In the genomic region with DNA sequence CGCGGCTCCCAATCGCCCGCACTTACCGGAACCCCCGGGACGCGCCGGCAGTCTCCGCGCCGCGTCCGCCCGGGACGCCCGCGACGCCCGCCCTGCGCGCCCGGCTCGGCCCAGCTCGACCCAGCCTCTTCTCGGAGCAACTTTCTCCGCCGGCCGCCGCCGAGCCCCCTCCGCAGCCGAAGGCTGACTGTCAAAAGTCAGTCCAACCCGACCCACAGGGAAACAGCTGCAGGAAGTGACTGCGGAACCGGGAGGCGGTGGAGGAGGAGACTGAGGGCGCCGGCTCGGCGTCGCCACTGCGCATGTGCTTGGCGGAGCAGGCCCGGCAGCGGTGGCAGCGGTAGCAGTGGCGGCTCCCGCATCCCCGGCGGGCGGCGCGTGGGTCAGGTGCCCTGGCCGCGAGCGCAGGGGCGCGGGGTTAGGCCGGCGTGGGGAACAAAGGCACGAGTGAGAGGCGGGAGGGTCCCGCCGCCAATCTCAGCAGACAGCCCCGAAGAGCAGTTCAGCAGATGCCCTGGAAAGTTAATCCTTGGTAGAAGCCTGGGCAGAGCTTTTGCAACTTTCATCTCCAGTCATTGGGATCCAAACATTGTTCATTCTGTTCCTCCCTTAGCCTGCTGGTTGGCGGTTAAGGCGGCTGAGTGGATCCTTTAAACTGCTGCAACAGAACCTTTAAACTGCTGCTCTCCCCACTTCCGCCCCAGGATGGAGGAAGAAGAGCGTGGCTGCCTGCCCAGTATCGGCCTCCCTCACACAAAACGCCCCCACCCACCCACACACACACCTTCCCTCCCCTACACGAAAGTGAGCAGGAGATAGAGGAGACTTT, we compare ENCODE assay signal across 8 cellular contexts. TPM values are rescaled to one million over a fixed set of nuclear protein-coding genes. Genes with fewer than 3 reads are reported as not detected.
DNase-seq lines count a peak whose midpoint lies in the region; ATAC-seq and TF ChIP-seq lines count a peak whose summit lies in the region.

A gene with protein sequence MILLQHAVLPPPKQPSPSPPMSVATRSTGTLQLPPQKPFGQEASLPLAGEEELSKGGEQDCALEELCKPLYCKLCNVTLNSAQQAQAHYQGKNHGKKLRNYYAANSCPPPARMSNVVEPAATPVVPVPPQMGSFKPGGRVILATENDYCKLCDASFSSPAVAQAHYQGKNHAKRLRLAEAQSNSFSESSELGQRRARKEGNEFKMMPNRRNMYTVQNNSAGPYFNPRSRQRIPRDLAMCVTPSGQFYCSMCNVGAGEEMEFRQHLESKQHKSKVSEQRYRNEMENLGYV (minus strand): TSS at position 241 of the 829 bp plus-strand sequence. CDS start 4,057 bp downstream, outside the sequence.

- intact Hi-C loops in T-helper 2 cell treated with Interferon-gamma antibody and Interleukin-4, amounts not matched to agents 100 ng/mL and 5 ng/mL, for 36 hours (cut with micrococcal nuclease) = loop anchor here (1.0 to 5.0 kb wide), 8 partner anchors 35 to 1531 kb away; partner anchors contain the start of genes ACTL6A, MFN1 and TTC14
- intact Hi-C loops in ascending aorta (cut with DNase I) = loop anchor here (5.0 to 10.0 kb wide), 4 partner anchors 54 to 381 kb away; partner anchors contain the start of genes GNB4 and PIK3CA

- no peaks in the 10 kb centered on the region for H3K9me3 ChIP-seq in ascending aorta

- TF ChIP-seq CTCF in ascending aorta (IDR thresholded peaks at IDR 0.05) = no peak
- TF ChIP-seq CTCF in retinal pigment epithelial cell (conservative IDR thresholded peaks at IDR 0.05; ENCODE audit: low read depth, low read length) = no peak

- peak within 1 kb of the TSS; percentile 76 to 89 for H3K27ac ChIP-seq in ascending aorta

- ATAC-seq in GM18498 (IDR thresholded peaks at IDR 0.05; ENCODE audit: unreplicated experiment) (peak; percentile 66), HG02884 (IDR thresholded peaks at IDR 0.05; ENCODE audit: unreplicated experiment) (peak; percentile 54)

- peak within 1 kb of the TSS; percentile 75 to 91 for H3K4me3 ChIP-seq in ascending aorta
- peak within 1 kb of the TSS; percentile 64 for H3K4me3 ChIP-seq in retinal pigment epithelial cell (ENCODE audit: low read length)

- H3K27me3 ChIP-seq in ascending aorta = no peaks in the 10 kb centered on the region

- H3K4me1 ChIP-seq in ascending aorta = peaks cover 0 to 9% of the 10 kb centered on the region in 2 donors

- H3K36me3 ChIP-seq in ascending aorta = peaks cover 6 to 9% of the 10 kb centered on the region in 2 donors

- DNase-seq in NCI-H1694 treated with DMSO at 0.1 percent for 48 hours (lab: John Stamatoyannopoulos, UW) (peak; percentile 64), ascending aorta (ENCODE audit: low spot score in 2 of 2) (peak; percentile 41 to 92), hepatic stellate cell (ENCODE audit: low spot score) (peak; percentile 89), retinal pigment epithelial cell (ENCODE audit: low read depth) (peak; percentile 27), cerebellar nuclear complex (lab: John Stamatoyannopoulos, UW) (no peak)

RNA-seq across cellular contexts. Expression of the gene that starts here (rescaled TPM):
- 17.3 and 18.5 TPM in 2 replicates for total RNA-seq in T-helper 2 cell treated with Interferon-gamma antibody and Interleukin-4, amounts not matched to agents 100 ng/mL and 5 ng/mL, for 36 hours
- 38.0 TPM for total RNA-seq in ascending aorta

Comparison
In these comparisons a context has a peak if more than half of its experiments do, and no peak if none do; other contexts are left out.
1. DNase-seq: peak in NCI-H1694 treated with DMSO at 0.1 percent for 48 hours (single experiment), ascending aorta (2 of 2), hepatic stellate cell (single experiment) and retinal pigment epithelial cell (single experiment); none in cerebellar nuclear complex (0 of 2).